In the genomic region with DNA sequence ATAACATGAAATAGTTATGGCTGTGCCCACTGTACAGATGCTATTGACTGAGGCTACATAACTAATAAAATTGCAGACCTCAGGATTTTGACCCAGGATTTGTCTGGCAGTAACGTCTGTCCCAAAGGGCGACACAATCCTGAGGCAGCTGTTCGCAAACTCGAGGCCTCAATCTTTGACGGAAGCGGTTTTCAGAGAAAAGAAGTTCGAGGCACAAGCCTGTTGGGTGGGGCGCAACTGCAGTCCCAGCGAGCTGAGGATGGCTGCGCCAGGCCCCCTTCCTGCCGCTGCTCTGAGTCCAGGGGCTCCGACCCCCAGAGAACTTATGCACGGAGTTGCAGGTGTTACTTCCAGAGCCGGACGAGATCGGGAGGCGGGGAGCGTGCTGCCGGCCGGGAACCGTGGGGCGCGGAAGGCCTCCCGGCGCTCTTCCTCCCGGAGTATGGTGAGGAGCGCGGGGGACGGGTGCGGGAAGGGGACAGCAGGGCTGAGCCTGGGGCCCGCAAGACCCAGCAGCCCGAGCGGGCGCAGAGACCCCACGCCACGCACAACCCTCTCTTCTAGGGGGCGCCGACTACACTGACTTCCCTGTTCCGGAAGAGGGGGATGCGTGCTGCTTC, we compare ENCODE assay signal across 7 cellular contexts. TPM values are rescaled to one million over a fixed set of nuclear protein-coding genes. Genes with fewer than 3 reads are reported as not detected.
DNase-seq lines count a peak whose midpoint lies in the region; ATAC-seq and TF ChIP-seq lines count a peak whose summit lies in the region.

A gene (plus strand): TSS at position 242 of the 620 bp plus-strand sequence. CDS start 18 bp downstream, at position 260.

- ATAC-seq in IMR-90 (ENCODE audit: low read depth) (no peak; the same call in 1 of the 2 replicates), heart right ventricle (peak; percentile 22 to 80 (median 67)), GM19397 (IDR thresholded peaks at IDR 0.05; ENCODE audit: unreplicated experiment) (no peak)
- ATAC-seq in activated T-cell treated with anti-CD3 and anti-CD28 coated beads, Interleukin-2, amount 50 U/mL, for 72 hours (replicated peaks in 1 of 2): peak; percentile 37 to 43

- CTCF ChIA-PET in IMR-90 (lab: Yijun Ruan, JAX): no interaction called here

- no peak within 1 kb of the TSS for H3K14ac ChIP-seq in IMR-90 (replicated peaks; ENCODE audit: low read depth, low read length)

- no peak within 1 kb of the TSS for H2BK120ac ChIP-seq in IMR-90 (ENCODE audit: low read depth, low read length)

- peak within 1 kb of the TSS in 1 of 2 experiments; percentile 44; a peak in 1 of 4 replicates for H4K8ac ChIP-seq in IMR-90 (ENCODE audit: low read depth in 2 of 2, low read length in 2 of 2)

- peak within 1 kb of the TSS; percentile 93 for H3K4me2 ChIP-seq in IMR-90 (ENCODE audit: low read depth, low read length)
- peak within 1 kb of the TSS; percentile 89 for H3K4me2 ChIP-seq in skeletal muscle satellite cell (ENCODE audit: low read length)

- no peak within 1 kb of the TSS for H3K4ac ChIP-seq in IMR-90 (ENCODE audit: low read depth, low read length)

- H4K5ac ChIP-seq in IMR-90 (ENCODE audit: low read depth, low read length): no peak within 1 kb of the TSS

- H2BK5ac ChIP-seq in IMR-90 (ENCODE audit: low read depth, low read length, poor library complexity, severe bottlenecking): no peak within 1 kb of the TSS

- TF ChIP-seq CTCF in IMR-90 (conservative IDR thresholded peaks at IDR 0.05; ENCODE audit: low read depth, low read length) (no peak), heart right ventricle (IDR thresholded peaks at IDR 0.05) (no peak)

- intact Hi-C loops in IMR-90 (cut with micrococcal nuclease): no loop called here
- intact Hi-C loops in heart right ventricle (cut with DNase I): no loop called here

- H4K91ac ChIP-seq in IMR-90 (ENCODE audit: insufficient read depth, low read depth, low read length): no peak within 1 kb of the TSS; the same call in 1 of the 2 replicates

- dilution Hi-C loops in IMR-90 (cut with HindIII; ENCODE audit: low sequenced_read_pairs, unreplicated experiment): no loop called here

- H3K18ac ChIP-seq in IMR-90 (ENCODE audit: low read depth, low read length): no peak within 1 kb of the TSS

- no peak for TF ChIP-seq RAD21 in IMR-90 (IDR thresholded peaks at IDR 0.05; ENCODE audit: low read length)

- H2AK9ac ChIP-seq in IMR-90 (replicated peaks; ENCODE audit: low read depth, low read length, poor library complexity): peak within 1 kb of the TSS; percentile 19

- H3K27ac ChIP-seq in IMR-90 (ENCODE audit: insufficient read depth, low read length) (no peak within 1 kb of the TSS), heart right ventricle (peak within 1 kb of the TSS in 4 of 10 donors; percentile 25 to 86 (median 44))

- no peaks in the 10 kb centered on the region for H3K79me1 ChIP-seq in IMR-90 (ENCODE audit: low read depth in 1 of 2, low read length in 2 of 2)

- no TSS peak for BruUV-seq in IMR-90 (replicated peaks; lab: Mats Ljungman, UMichigan)

- H3K4me3 ChIP-seq in IMR-90 (ENCODE audit: insufficient read depth, low read depth, low read length): peak within 1 kb of the TSS; percentile 32
- H3K4me3 ChIP-seq in heart right ventricle: peak within 1 kb of the TSS; percentile 26 to 68 (median 58)
- peak within 1 kb of the TSS; percentile 64 for H3K4me3 ChIP-seq in skeletal muscle satellite cell (ENCODE audit: low read length)

- H3K9me3 ChIP-seq in IMR-90 (ENCODE audit: control insufficient read depth, insufficient read depth, low read length) (peaks cover 6% of the 10 kb centered on the region), heart right ventricle (peaks cover 0 to 18% (median 13%) of the 10 kb centered on the region in 11 donors), skeletal muscle satellite cell (replicated peaks; ENCODE audit: low read length) (peaks cover 5% of the 10 kb centered on the region)

- no peaks in the 10 kb centered on the region for H3K36me3 ChIP-seq in IMR-90 (ENCODE audit: control insufficient read depth, insufficient read depth, low read length)
- peaks cover 0 to 27% (median under 1%) of the 10 kb centered on the region in 9 donors for H3K36me3 ChIP-seq in heart right ventricle
- H3K36me3 ChIP-seq in skeletal muscle satellite cell (ENCODE audit: insufficient read depth, low read length): no peaks in the 10 kb centered on the region

- peak within 1 kb of the TSS; percentile 97 to 98 for H3K4me3 Mint-ChIP-seq in activated T-cell treated with anti-CD3 and anti-CD28 coated beads, Interleukin-2, amount 50 U/mL, for 72 hours

- H3K27me3 Mint-ChIP-seq in activated T-cell treated with anti-CD3 and anti-CD28 coated beads, Interleukin-2, amount 50 U/mL, for 72 hours (ENCODE audit: low read depth): no peaks in the 10 kb centered on the region

- 17% methylated on average over 6 of the region's 40 CpGs; no CpG with 5 or more reads in 1 of the 2 experiments for WGBS in IMR-90 (ENCODE audit: extremely low coverage in 2 of 2, insufficient read length in 1 of 2), 2 experiments
- 2 to 5% methylated on average over 40 of the region's 40 CpGs for WGBS in heart right ventricle, 2 donors

- in situ Hi-C loops in IMR-90 (cut with MboI; ENCODE audit: low sequenced_read_pairs): no loop called here

- H3K9ac ChIP-seq in IMR-90 (ENCODE audit: low read depth, low read length) (peak within 1 kb of the TSS; percentile 28; the same call in 1 of the 2 replicates), skeletal muscle satellite cell (ENCODE audit: low read depth, low read length) (peak within 1 kb of the TSS; percentile 26)

- H2AK5ac ChIP-seq in IMR-90 (ENCODE audit: low read depth, low read length): no peak within 1 kb of the TSS

- peaks cover 65% of the 10 kb centered on the region for H3K4me1 Mint-ChIP-seq in activated T-cell treated with anti-CD3 and anti-CD28 coated beads, Interleukin-2, amount 50 U/mL, for 72 hours (ENCODE audit: low read depth)

- no peak within 1 kb of the TSS for H2BK15ac ChIP-seq in IMR-90 (ENCODE audit: low read depth, low read length)

- no peaks in the 10 kb centered on the region for H3K27me3 ChIP-seq in IMR-90 (ENCODE audit: control insufficient read depth, insufficient read depth, low read length)
- no peaks in the 10 kb centered on the region for H3K27me3 ChIP-seq in heart right ventricle
- H3K27me3 ChIP-seq in skeletal muscle satellite cell (ENCODE audit: control insufficient read depth, insufficient read depth, low read length): no peaks in the 10 kb centered on the region

- peak within 1 kb of the TSS; percentile 96 for H2AFZ ChIP-seq in IMR-90 (replicated peaks; ENCODE audit: low read length, poor library complexity)

- H3K4me1 ChIP-seq in IMR-90 (ENCODE audit: control insufficient read depth, insufficient read depth, low read length) (peaks cover 7% of the 10 kb centered on the region; the same call in 1 of the 2 replicates), heart right ventricle (peaks cover 0 to 34% (median 10%) of the 10 kb centered on the region in 9 donors), skeletal muscle satellite cell (ENCODE audit: control insufficient read depth, insufficient read depth, low read length) (peaks cover 13% of the 10 kb centered on the region)

- 0 out of 2 replicates have a peak within 1 kb of the TSS, but pooled peaks have one; percentile 4 for H3K56ac ChIP-seq in IMR-90 (ENCODE audit: extremely low read depth, insufficient read depth, low read length)

- peaks cover 9 to 11% of the 10 kb centered on the region in 2 donors for H3K9me3 Mint-ChIP-seq in activated T-cell treated with anti-CD3 and anti-CD28 coated beads, Interleukin-2, amount 50 U/mL, for 72 hours

- peak within 1 kb of the TSS; percentile 98 for H3K27ac Mint-ChIP-seq in activated T-cell treated with anti-CD3 and anti-CD28 coated beads, Interleukin-2, amount 50 U/mL, for 72 hours

- no peak within 1 kb of the TSS for H2BK20ac ChIP-seq in IMR-90 (ENCODE audit: low read depth, low read length)

- POLR2A ChIA-PET in IMR-90 (lab: Charles Lee; ENCODE audit: unreplicated experiment): no interaction called here

- no peaks in the 10 kb centered on the region for H4K20me1 ChIP-seq in IMR-90 (ENCODE audit: insufficient read depth, low read length)

- TF ChIP-seq POLR2A in IMR-90 (IDR thresholded peaks at IDR 0.05; ENCODE audit: low read depth, low read length): no peak

- no peaks in the 10 kb centered on the region for H3K9me1 ChIP-seq in IMR-90 (ENCODE audit: insufficient read depth, low read length)

- peaks cover 14 to 23% of the 10 kb centered on the region in 2 donors for H3K36me3 Mint-ChIP-seq in activated T-cell treated with anti-CD3 and anti-CD28 coated beads, Interleukin-2, amount 50 U/mL, for 72 hours (ENCODE audit: insufficient read depth in 2 of 2)

- DNase-seq in IMR-90 (no peak), heart right ventricle (peak; percentile 13 to 23), amygdala (lab: John Stamatoyannopoulos, UW) (no peak), Ammon's horn (ENCODE audit: low spot score) (no peak)
- peak; percentile 51 to 60 for DNase-seq in activated T-cell treated with anti-CD3 and anti-CD28 coated beads, Interleukin-2, amount 50 U/mL, for 72 hours

- no peak within 1 kb of the TSS for H3K23ac ChIP-seq in IMR-90 (ENCODE audit: low read depth, low read length)

TF ChIP-seq in IMR-90, 13 proteins besides CTCF, POLR2A, EP300 and RAD21:
- TF ChIP-seq MAFK (IDR thresholded peaks at IDR 0.05; ENCODE audit: low read depth, low read length): no peak
- TF ChIP-seq FOS (IDR thresholded peaks at IDR 0.05; ENCODE audit: low read depth, low read length): no peak

RNA-seq across cellular contexts. Expression of the gene that starts here (rescaled TPM):
- total RNA-seq in IMR-90 (2012; rRNA removed) (not detected in 2 replicates), heart right ventricle (1 to 10 TPM in 1 of 10 donors, under 1 TPM in 9; 0.21 to 1.7 (median 0.60) TPM)
- polyA plus RNA-seq in IMR-90 (2012; rRNA removed) (0.03 and 0.10 TPM in 2 replicates), heart right ventricle (1 to 10 TPM in 1 of 2 donors, under 1 TPM in 1; 0.23 to 1.5 TPM)
- polyA plus RNA-seq in IMR-90 (2012; cell fraction: cytosol; rRNA removed): 0.03 TPM in 1 of 2 replicates, not detected in the other
- polyA plus RNA-seq in IMR-90 (2012; cell fraction: nucleus; rRNA removed; ENCODE audit: low replicate concordance): 0.08 and 0.57 TPM in 2 replicates
- 10 to 100 TPM; 23.7 to 28.6 TPM for total RNA-seq in activated T-cell treated with anti-CD3 and anti-CD28 coated beads, Interleukin-2, amount 50 U/mL, for 72 hours
- 0.25 TPM in 1 of 2 replicates, not detected in the other for total RNA-seq in skeletal muscle satellite cell (2012; rRNA removed)

Comparison
In these comparisons a context has a peak if more than half of its experiments do, and no peak if none do; other contexts are left out.
1. RNA of the gene that starts here (total RNA-seq): 23.7 to 28.6 TPM in activated T-cell treated with anti-CD3 and anti-CD28 coated beads, Interleukin-2, amount 50 U/mL, for 72 hours; 0.21 to 1.7 TPM in heart right ventricle and not detected in IMR-90; every median in the first group is over 4 times any median in the second.
2. ATAC-seq: peak in activated T-cell treated with anti-CD3 and anti-CD28 coated beads, Interleukin-2, amount 50 U/mL, for 72 hours (2 of 2) and heart right ventricle (8 of 8); none in IMR-90 (single experiment) and GM19397 (single experiment).
3. DNase-seq: peak in activated T-cell treated with anti-CD3 and anti-CD28 coated beads, Interleukin-2, amount 50 U/mL, for 72 hours (2 of 2) and heart right ventricle (2 of 2); none in IMR-90 (single experiment), amygdala (0 of 56) and Ammon's horn (single experiment).
4. Peak in every context shown above with its lines, with median percentiles within 50 percentile points of each other: H3K4me3 ChIP-seq.